8 cellular contexts compared by ENCODE assay signal in the genomic region with DNA sequence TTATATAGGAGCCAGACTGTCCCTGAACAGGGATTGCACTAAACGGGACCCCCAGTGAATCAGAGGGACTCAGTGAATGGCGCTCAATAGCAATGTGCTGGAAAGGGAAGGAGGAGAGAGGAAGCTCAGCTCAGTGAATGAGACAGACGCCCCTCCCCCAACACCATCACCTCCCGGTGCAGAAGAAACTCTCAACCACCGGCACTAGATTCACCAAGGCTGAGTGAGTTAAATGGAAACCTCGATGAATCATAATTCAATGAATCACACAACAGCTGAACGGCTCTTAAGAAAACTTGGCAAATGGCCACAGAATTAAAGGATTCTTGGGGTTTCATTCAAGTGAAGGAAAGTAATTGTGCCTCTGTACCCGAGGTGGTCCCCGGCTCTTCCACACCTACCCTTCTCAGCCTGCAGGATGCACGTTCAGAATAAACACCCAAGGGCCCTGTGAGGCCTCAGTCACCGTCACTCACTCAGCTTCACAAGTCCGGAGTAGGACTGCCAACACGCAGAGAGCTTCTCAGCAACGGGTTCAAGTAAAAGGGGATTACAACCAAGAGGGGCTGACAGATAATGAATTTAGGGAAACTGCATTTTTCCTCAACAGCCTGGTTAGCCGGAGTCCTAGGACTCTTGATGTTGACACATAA.
DNase-seq lines count a peak whose midpoint lies in the region; ATAC-seq and TF ChIP-seq lines count a peak whose summit lies in the region.

No MANE protein-coding gene starts in this region.

- DNase-seq in activated CD4-positive, alpha-beta T cell treated with anti-CD3 and anti-CD28 coated beads for 48 hours: peak; percentile 78
- no peak for DNase-seq in activated CD4-positive, alpha-beta T cell treated with anti-CD3 and anti-CD28 coated beads for 1 hour
- DNase-seq in SW 1271 (lab: John Stamatoyannopoulos, UW) (peak; percentile 53 to 73), fibroblast of peridontal ligament (ENCODE audit: extremely low read depth) (peak; percentile 66), GM10266 (ENCODE audit: extremely low spot score) (no peak)
- DNase-seq in stimulated activated CD8-positive, alpha-beta memory T cell treated with anti-CD3 and anti-CD28 coated beads, Interleukin-4, amount 100 ng/mL, for 48 hours: peak; percentile 75

- no peak for ATAC-seq in HG03378 (IDR thresholded peaks at IDR 0.05; ENCODE audit: unreplicated experiment)
- no peak for ATAC-seq in HG03196 (IDR thresholded peaks at IDR 0.05; ENCODE audit: unreplicated experiment)

- TF ChIP-seq CTCF in GM10266 (IDR thresholded peaks at IDR 0.05; ENCODE audit: control insufficient read depth, insufficient read depth, low read depth, missing control alignments): no peak

Comparison
In these comparisons a context has a peak if more than half of its experiments do, and no peak if none do; other contexts are left out.
1. DNase-seq: peak in activated CD4-positive, alpha-beta T cell treated with anti-CD3 and anti-CD28 coated beads for 48 hours (single experiment), SW 1271 (2 of 2), fibroblast of peridontal ligament (single experiment) and stimulated activated CD8-positive, alpha-beta memory T cell treated with anti-CD3 and anti-CD28 coated beads, Interleukin-4, amount 100 ng/mL, for 48 hours (single experiment); none in activated CD4-positive, alpha-beta T cell treated with anti-CD3 and anti-CD28 coated beads for 1 hour (single experiment) and GM10266 (single experiment).